16 cellular contexts compared by ENCODE assay signal in the genomic region with DNA sequence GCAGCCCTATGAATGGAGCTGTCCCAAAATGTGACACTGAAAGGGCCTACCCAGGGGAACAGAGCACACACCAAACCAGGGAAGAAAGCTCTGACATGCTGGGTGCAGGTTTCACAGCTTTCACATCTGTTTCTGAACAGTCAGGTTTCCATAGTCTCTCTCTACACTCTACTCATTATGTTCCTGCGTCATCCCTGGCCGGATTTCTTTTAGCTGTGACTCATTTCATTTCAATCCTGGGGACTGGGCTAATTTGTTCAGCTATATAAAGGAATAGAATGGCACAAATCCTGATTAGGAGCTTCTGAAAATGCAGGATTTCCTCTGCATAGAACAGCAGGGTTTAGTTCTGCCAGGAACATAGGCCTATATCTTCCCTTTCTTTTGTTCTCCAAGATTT.
DNase-seq lines count a peak whose midpoint lies in the region; ATAC-seq, FAIRE-seq and TF ChIP-seq lines count a peak whose summit lies in the region.
"Had no signal": no experiment of that assay in that cellular context is flagged by ENCODE, and none has a peak within 500 bp of the region (broad histone marks: within the 10 kb centered on the region; RNA-seq: fewer than 3 reads in every experiment).

No MANE protein-coding gene starts in this region.

- no peaks in the 10 kb centered on the region for H3K36me3 ChIP-seq in gastroesophageal sphincter
- no peaks in the 10 kb centered on the region for H3K36me3 ChIP-seq in small intestine (ENCODE audit: control insufficient read depth in 2 of 2, insufficient read depth in 2 of 2, low read length in 2 of 2)

- peak; percentile 76 for DNase-seq in HT1080 (ENCODE audit: low read depth)
- DNase-seq in T1000 (lab: John Stamatoyannopoulos, UW) = peak; percentile 24
- peak; percentile 23 for DNase-seq in small intestine
- no peak for DNase-seq in immature natural killer cell
- DNase-seq in cerebellar cortex (ENCODE audit: low spot score) = no peak
- DNase-seq: activated CD4-positive, alpha-beta T cell treated with anti-CD3 and anti-CD28 coated beads, Interleukin-2, amount 50 U/mL, for 4 hours; Calu3; effector CD4-positive, alpha-beta T cell; left cardiac atrium; MV-4-11; naive B cell; NCI-H226; OCI-M1 had no signal

- H3K4me3 ChIP-seq in gastroesophageal sphincter (no peak overlapping the region), small intestine (ENCODE audit: low read depth in 1 of 2, low read length in 2 of 2) (no peak overlapping the region)

- H3K9me3 Mint-ChIP-seq in immature natural killer cell = peaks cover 2 to 12% (median 5%) of the 10 kb centered on the region in 6 donors

- H3K4me1 Mint-ChIP-seq in immature natural killer cell = no peaks in the 10 kb centered on the region

- 11 to 13% methylated on average over 2 of the region's 2 CpGs for WGBS in gastroesophageal sphincter (ENCODE audit: low coverage in 1 of 2), 2 donors
- 24 to 57% (median 43%) methylated on average over 2 of the region's 2 CpGs for WGBS in small intestine, 3 donors

- H3K9me3 ChIP-seq in gastroesophageal sphincter (no peaks in the 10 kb centered on the region), small intestine (ENCODE audit: control insufficient read depth, low read depth) (no peaks in the 10 kb centered on the region)

- TF ChIP-seq POLR2A in gastroesophageal sphincter (IDR thresholded peaks at IDR 0.05) = no peak

- no peak for TF ChIP-seq CTCF in gastroesophageal sphincter (IDR thresholded peaks at IDR 0.05)

- peak overlapping the region; percentile 65 to 79 (median 70) for H3K27ac ChIP-seq in gastroesophageal sphincter
- no peak overlapping the region for H3K27ac ChIP-seq in small intestine (ENCODE audit: low read depth in 1 of 2, low read length in 1 of 2)

- peaks cover 0 to 2% (median 0%) of the 10 kb centered on the region in 3 donors for H3K27me3 Mint-ChIP-seq in immature natural killer cell (ENCODE audit: low read depth in 3 of 3)
- H3K27me3 Mint-ChIP-seq: naive B cell had no signal

- no peak for FAIRE-seq in small intestine (lab: Jason Lieb, UNC)

- no peaks in the 10 kb centered on the region for H3K27me3 ChIP-seq in gastroesophageal sphincter
- no peaks in the 10 kb centered on the region for H3K27me3 ChIP-seq in small intestine (ENCODE audit: control insufficient read depth in 2 of 2, insufficient read depth in 2 of 2, low read length in 2 of 2)

- H3K4me3 Mint-ChIP-seq in immature natural killer cell = no peak overlapping the region
- H3K4me3 Mint-ChIP-seq: naive B cell had no signal

- H3K4me1 ChIP-seq in gastroesophageal sphincter = peaks cover 0 to 30% (median 4%) of the 10 kb centered on the region in 3 donors
- H3K4me1 ChIP-seq in small intestine (ENCODE audit: control insufficient read depth in 2 of 2, insufficient read depth in 1 of 2, low read depth in 1 of 2, low read length in 1 of 2) = peaks cover 0 to 3% of the 10 kb centered on the region in 2 donors

- TF ChIP-seq EP300 in gastroesophageal sphincter (IDR thresholded peaks at IDR 0.05) = no peak

- no peaks in the 10 kb centered on the region for H3K36me3 Mint-ChIP-seq in immature natural killer cell

- no peak overlapping the region for H3K27ac Mint-ChIP-seq in immature natural killer cell
- H3K27ac Mint-ChIP-seq: naive B cell had no signal

- ATAC-seq in gastroesophageal sphincter = peak; percentile 78
- ATAC-seq in HG03520 (IDR thresholded peaks at IDR 0.05; ENCODE audit: unreplicated experiment) = no peak
- no peak for ATAC-seq in HG02840 (IDR thresholded peaks at IDR 0.05; ENCODE audit: low FRiP score, unreplicated experiment)
- ATAC-seq: left cardiac atrium had no signal

Comparison
In these comparisons a context has a peak if more than half of its experiments do, and no peak if none do; other contexts are left out.
1. DNase-seq: peak in HT1080 (single experiment), T1000 (single experiment) and small intestine (single experiment); none in immature natural killer cell (0 of 3) and cerebellar cortex (single experiment).
2. H3K27ac ChIP-seq: peak in gastroesophageal sphincter (4 of 4); none in small intestine (0 of 2).